In the genomic region with DNA sequence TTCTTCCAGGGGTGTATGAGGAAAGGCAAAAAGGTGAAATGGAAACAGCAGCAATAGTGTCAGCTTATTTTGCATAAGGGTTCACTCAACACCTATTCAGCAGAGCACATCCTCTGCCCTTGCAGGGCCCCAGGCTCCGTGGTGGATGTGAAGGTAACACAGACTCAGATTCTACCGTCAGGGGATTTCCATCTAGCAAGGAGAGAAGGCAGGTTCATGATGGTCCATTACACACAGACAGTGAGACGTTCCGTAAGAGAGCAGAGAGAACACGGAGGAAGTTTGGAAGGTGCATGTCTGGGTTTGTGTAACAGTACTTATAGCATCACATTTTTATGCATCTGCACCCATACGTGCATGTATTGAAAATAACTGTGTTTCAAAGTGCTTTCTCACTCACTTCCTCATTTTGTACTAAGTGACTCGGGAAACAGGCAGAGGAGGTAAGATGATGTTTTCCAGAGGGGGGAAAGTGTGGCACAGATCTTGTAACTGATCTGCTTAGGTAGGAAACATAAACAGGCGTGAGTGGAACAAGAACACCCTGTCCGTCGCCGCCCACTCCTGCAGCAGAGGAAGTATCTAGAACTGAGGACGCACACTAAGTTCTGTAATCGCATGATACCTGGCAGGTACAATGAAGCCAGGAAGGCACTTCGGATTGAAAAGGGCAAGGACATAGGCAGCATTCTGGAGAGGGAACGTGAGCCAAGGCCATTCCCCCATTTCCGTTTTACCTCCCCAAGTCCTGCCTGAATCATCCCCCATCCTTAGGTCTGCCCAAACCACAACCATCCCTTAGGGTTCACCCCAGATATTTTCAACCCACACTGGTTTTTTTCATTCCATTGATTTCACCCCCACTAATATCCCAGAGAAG, we compare ENCODE assay signal across 8 cellular contexts.
DNase-seq lines count a peak whose midpoint lies in the region; ATAC-seq and TF ChIP-seq lines count a peak whose summit lies in the region.

No MANE protein-coding gene starts in this region.

- ATAC-seq in GM18520 (IDR thresholded peaks at IDR 0.05; ENCODE audit: unreplicated experiment) (peak; percentile 83), HG02943 (IDR thresholded peaks at IDR 0.05; ENCODE audit: low read depth, unreplicated experiment) (peak; percentile 69)
- ATAC-seq in stimulated activated memory B cell treated with anti-CD40 and anti-IgM and Interleukin-4, amounts not matched to agents 10 μg/mL and 1 μg/mL and 100 μg/mL, for 72 hours = peak; percentile 95

- H3K27ac ChIP-seq in SK-N-MC = no peak overlapping the region

- H3K36me3 Mint-ChIP-seq in stimulated activated memory B cell treated with anti-CD40 and anti-IgM and Interleukin-4, amounts not matched to agents 10 μg/mL and 1 μg/mL and 100 μg/mL, for 72 hours = peaks cover 7% of the 10 kb centered on the region

- peak overlapping the region; percentile 79 for H3K4me3 Mint-ChIP-seq in stimulated activated memory B cell treated with anti-CD40 and anti-IgM and Interleukin-4, amounts not matched to agents 10 μg/mL and 1 μg/mL and 100 μg/mL, for 72 hours

- TF ChIP-seq CTCF in AG10803 (conservative IDR thresholded peaks at IDR 0.05; ENCODE audit: low read length) = no peak

- H3K27me3 Mint-ChIP-seq in stimulated activated memory B cell treated with anti-CD40 and anti-IgM and Interleukin-4, amounts not matched to agents 10 μg/mL and 1 μg/mL and 100 μg/mL, for 72 hours = peaks cover 9% of the 10 kb centered on the region

- peaks cover 36% of the 10 kb centered on the region for H3K4me1 Mint-ChIP-seq in stimulated activated memory B cell treated with anti-CD40 and anti-IgM and Interleukin-4, amounts not matched to agents 10 μg/mL and 1 μg/mL and 100 μg/mL, for 72 hours

- H3K4me3 ChIP-seq in AG10803 (ENCODE audit: low read length) (peak overlapping the region; percentile 92), SK-N-MC (peak overlapping the region; percentile 81)

- peak overlapping the region; percentile 78 for H3K9ac ChIP-seq in SK-N-MC (ENCODE audit: insufficient read length)

- H3K36me3 ChIP-seq in SK-N-MC (ENCODE audit: insufficient read depth, low read length) = no peaks in the 10 kb centered on the region

- no peaks in the 10 kb centered on the region for H3K9me3 ChIP-seq in SK-N-MC (ENCODE audit: low read depth, low read length)

- H3K27ac Mint-ChIP-seq in stimulated activated memory B cell treated with anti-CD40 and anti-IgM and Interleukin-4, amounts not matched to agents 10 μg/mL and 1 μg/mL and 100 μg/mL, for 72 hours = peak overlapping the region; percentile 82

- peaks cover 4% of the 10 kb centered on the region for H3K9me3 Mint-ChIP-seq in stimulated activated memory B cell treated with anti-CD40 and anti-IgM and Interleukin-4, amounts not matched to agents 10 μg/mL and 1 μg/mL and 100 μg/mL, for 72 hours

- DNase-seq in AG10803 (ENCODE audit: low read depth) = peak; percentile 45
- DNase-seq in SK-N-MC (ENCODE audit: low read depth, low spot score) = no peak
- DNase-seq in glomerular visceral epithelial cell (ENCODE audit: extremely low spot score) = peak; percentile 45
- DNase-seq in putamen (ENCODE audit: low spot score) = no peak
- no peak for DNase-seq in NCI-H774 (lab: John Stamatoyannopoulos, UW)

Comparison
In these comparisons a context has a peak if more than half of its experiments do, and no peak if none do; other contexts are left out.
1. DNase-seq: peak in AG10803 (single experiment) and glomerular visceral epithelial cell (single experiment); none in SK-N-MC (single experiment), putamen (single experiment) and NCI-H774 (single experiment).
2. Peak in every context shown above with its lines, with median percentiles within 50 percentile points of each other: ATAC-seq.